Comparison of ENCODE assay signal across 7 cellular contexts in the genomic region with DNA sequence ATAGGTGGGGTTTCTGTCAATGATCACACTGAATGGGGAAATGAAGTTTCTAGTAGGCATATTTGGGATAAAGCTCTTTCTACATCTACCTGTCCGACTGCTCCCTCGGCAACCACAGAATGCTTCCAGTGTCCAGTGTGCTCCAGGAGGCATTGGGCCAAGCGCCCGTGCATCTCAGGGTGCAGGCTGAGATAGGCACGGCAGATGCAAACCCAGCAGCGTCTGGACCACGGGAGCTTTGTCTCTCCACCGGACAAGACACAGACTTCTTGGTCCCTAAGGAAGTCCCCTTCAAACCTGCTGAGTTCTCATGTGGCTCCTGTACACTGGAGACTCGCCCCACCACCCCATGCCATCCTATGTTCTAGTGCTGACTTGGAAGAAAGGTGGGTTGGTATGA.
"Had no signal": no experiment of that assay in that cellular context is flagged by ENCODE, and none has a peak within 500 bp of the region (broad histone marks: within the 10 kb centered on the region; RNA-seq: fewer than 3 reads in every experiment).

No MANE protein-coding gene starts in this region.

- H3K4me3 Mint-ChIP-seq: stimulated activated memory B cell treated with anti-CD40 and anti-IgM and Interleukin-4, amounts not matched to agents 10 μg/mL and 1 μg/mL and 100 μg/mL, for 72 hours had no signal

- H3K27me3 Mint-ChIP-seq: stimulated activated memory B cell treated with anti-CD40 and anti-IgM and Interleukin-4, amounts not matched to agents 10 μg/mL and 1 μg/mL and 100 μg/mL, for 72 hours had no signal

- DNase-seq: activated gamma-delta T cell; activated T-cell treated with anti-CD3 and anti-CD28 coated beads, Interleukin-2, amount 50 U/mL, for 1 hour; body of pancreas; central memory CD4-positive, alpha-beta T cell; SHP77 treated with DMSO at 0.1 percent for 48 hours had no signal

- H3K27ac Mint-ChIP-seq: stimulated activated memory B cell treated with anti-CD40 and anti-IgM and Interleukin-4, amounts not matched to agents 10 μg/mL and 1 μg/mL and 100 μg/mL, for 72 hours had no signal

- ATAC-seq: activated CD4-positive, CD25-positive, alpha-beta regulatory T cell treated with anti-CD3 and anti-CD28 coated beads, Interleukin-2, amount 50 U/mL, for 24 hours; body of pancreas; stimulated activated memory B cell treated with anti-CD40 and anti-IgM and Interleukin-4, amounts not matched to agents 10 μg/mL and 1 μg/mL and 100 μg/mL, for 72 hours had no signal

- H3K9me3 Mint-ChIP-seq: stimulated activated memory B cell treated with anti-CD40 and anti-IgM and Interleukin-4, amounts not matched to agents 10 μg/mL and 1 μg/mL and 100 μg/mL, for 72 hours had no signal
